Comparison of ENCODE assay signal across 2 cellular contexts in genomic region chr14:77311217-77311616, GRCh38.
TF ChIP-seq lines count a peak whose summit lies in the region.

No MANE protein-coding gene starts in this region.

TF ChIP-seq in HepG2, 621 proteins besides CTCF, POLR2A, EP300 and RAD21:
- TF ChIP-seq CEBPB (IDR thresholded peaks at IDR 0.05; ENCODE audit: borderline replicate concordance, low read depth, low read length) (peak; percentile 67), ZNF549 (CRISPR knock-in tag; IDR thresholded peaks at IDR 0.05) (no peak), MBNL3 (CRISPR knock-in tag; conservative IDR thresholded peaks at IDR 0.05) (no peak), ZNF75D (CRISPR knock-in tag; IDR thresholded peaks at IDR 0.05; ENCODE audit: borderline replicate concordance) (no peak)

TF ChIP-seq in K562, 482 proteins besides CTCF, POLR2A, EP300 and RAD21:
- TF ChIP-seq, protein P1, sequence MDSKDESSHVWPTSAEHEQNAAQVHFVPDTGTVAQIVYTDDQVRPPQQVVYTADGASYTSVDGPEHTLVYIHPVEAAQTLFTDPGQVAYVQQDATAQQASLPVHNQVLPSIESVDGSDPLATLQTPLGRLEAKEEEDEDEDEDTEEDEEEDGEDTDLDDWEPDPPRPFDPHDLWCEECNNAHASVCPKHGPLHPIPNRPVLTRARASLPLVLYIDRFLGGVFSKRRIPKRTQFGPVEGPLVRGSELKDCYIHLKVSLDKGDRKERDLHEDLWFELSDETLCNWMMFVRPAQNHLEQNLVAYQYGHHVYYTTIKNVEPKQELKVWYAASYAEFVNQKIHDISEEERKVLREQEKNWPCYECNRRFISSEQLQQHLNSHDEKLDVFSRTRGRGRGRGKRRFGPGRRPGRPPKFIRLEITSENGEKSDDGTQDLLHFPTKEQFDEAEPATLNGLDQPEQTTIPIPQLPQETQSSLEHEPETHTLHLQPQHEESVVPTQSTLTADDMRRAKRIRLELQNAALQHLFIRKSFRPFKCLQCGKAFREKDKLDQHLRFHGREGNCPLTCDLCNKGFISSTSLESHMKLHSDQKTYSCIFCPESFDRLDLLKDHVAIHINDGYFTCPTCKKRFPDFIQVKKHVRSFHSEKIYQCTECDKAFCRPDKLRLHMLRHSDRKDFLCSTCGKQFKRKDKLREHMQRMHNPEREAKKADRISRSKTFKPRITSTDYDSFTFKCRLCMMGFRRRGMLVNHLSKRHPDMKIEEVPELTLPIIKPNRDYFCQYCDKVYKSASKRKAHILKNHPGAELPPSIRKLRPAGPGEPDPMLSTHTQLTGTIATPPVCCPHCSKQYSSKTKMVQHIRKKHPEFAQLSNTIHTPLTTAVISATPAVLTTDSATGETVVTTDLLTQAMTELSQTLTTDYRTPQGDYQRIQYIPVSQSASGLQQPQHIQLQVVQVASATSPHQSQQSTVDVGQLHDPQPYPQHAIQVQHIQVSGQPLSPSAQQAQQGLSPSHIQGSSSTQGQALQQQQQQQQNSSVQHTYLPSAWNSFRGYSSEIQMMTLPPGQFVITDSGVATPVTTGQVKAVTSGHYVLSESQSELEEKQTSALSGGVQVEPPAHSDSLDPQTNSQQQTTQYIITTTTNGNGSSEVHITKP (IDR thresholded peaks at IDR 0.05; ENCODE audit: partially characterized antibody), result peak; percentile 24
- TF ChIP-seq CEBPB (tag; IDR thresholded peaks at IDR 0.05) (peak; percentile 76), AFF1 (IDR thresholded peaks at IDR 0.05; ENCODE audit: low read depth in 1 of 2, partially characterized antibody in 2 of 2) (no peak), CEBPG (CRISPR knock-in tag; IDR thresholded peaks at IDR 0.05) (no peak), CEBPG (tag; conservative IDR thresholded peaks at IDR 0.05 in 1 of 2, IDR thresholded peaks at IDR 0.05 in 1 of 2) (peak; percentile 74 to 94), ZNF77 (CRISPR knock-in tag; IDR thresholded peaks at IDR 0.05) (no peak)
- TF ChIP-seq, protein P2, sequence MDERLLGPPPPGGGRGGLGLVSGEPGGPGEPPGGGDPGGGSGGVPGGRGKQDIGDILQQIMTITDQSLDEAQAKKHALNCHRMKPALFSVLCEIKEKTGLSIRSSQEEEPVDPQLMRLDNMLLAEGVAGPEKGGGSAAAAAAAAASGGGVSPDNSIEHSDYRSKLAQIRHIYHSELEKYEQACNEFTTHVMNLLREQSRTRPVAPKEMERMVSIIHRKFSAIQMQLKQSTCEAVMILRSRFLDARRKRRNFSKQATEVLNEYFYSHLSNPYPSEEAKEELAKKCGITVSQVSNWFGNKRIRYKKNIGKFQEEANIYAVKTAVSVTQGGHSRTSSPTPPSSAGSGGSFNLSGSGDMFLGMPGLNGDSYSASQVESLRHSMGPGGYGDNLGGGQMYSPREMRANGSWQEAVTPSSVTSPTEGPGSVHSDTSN (CRISPR knock-in tag; IDR thresholded peaks at IDR 0.05; ENCODE audit: low read depth), result no peak
- TF ChIP-seq, protein P2 (tag; conservative IDR thresholded peaks at IDR 0.05; ENCODE audit: low read depth), result 0 out of 2 replicates have a peak, but pooled peaks have one; percentile 33
